ENCODE assay signal across 14 cellular contexts in genomic region chr6:144678844-144679243, GRCh38.
DNase-seq lines count a peak whose midpoint lies in the region; ATAC-seq, FAIRE-seq and TF ChIP-seq lines count a peak whose summit lies in the region.
"Had no signal": no experiment of that assay in that cellular context is flagged by ENCODE, and none has a peak within 500 bp of the region (broad histone marks: within the 10 kb centered on the region; RNA-seq: fewer than 3 reads in every experiment).

No MANE protein-coding gene starts in this region.

- no peaks in the 10 kb centered on the region for H3K9me3 ChIP-seq in pancreas

- peaks cover 0 to 5% (median 0%) of the 10 kb centered on the region in 3 donors for H3K4me1 ChIP-seq in pancreas

- H3K4me3 ChIP-seq in pancreas: no peak overlapping the region
- H3K4me3 ChIP-seq: esophagus muscularis mucosa had no signal

- H3K4me1 Mint-ChIP-seq in CD14-positive monocyte: peaks cover 55% of the 10 kb centered on the region

- DNase-seq in CD14-positive monocyte (ENCODE audit: low spot score) (no peak), OCI-M1 (lab: John Stamatoyannopoulos, UW) (peak; percentile 45), fibroblast of gingiva (ENCODE audit: low read depth) (peak; percentile 97), pancreas (no peak), GDM1 (lab: John Stamatoyannopoulos, UW) (no peak), KG1 (lab: John Stamatoyannopoulos, UW) (no peak)
- DNase-seq in activated naive CD4-positive, alpha-beta T cell (lab: John Stamatoyannopoulos, UW): no peak
- DNase-seq: NCI-H1048, NCI-H2227 treated with DMSO at 0.1 percent for 48 hours, retina had no signal

- no peak overlapping the region for H3K27ac ChIP-seq in pancreas
- H3K27ac ChIP-seq: esophagus muscularis mucosa had no signal

- 69 to 77% methylated on average over 1 of the region's 1 CpG for WGBS in pancreas, 2 donors

- H3K36me3 Mint-ChIP-seq in CD14-positive monocyte: peaks cover 38 to 40% of the 10 kb centered on the region in 2 donors

- intact Hi-C loops in CD14-positive monocyte (cut with micrococcal nuclease) (no loop called here), pancreas (cut with DNase I) (no loop called here)

- FAIRE-seq in pancreas (lab: Jason Lieb, UNC): no peak
- FAIRE-seq: G401.6 had no signal

- no peaks in the 10 kb centered on the region for H3K36me3 ChIP-seq in pancreas

- H3K27me3 Mint-ChIP-seq in CD14-positive monocyte (ENCODE audit: low read depth in 3 of 3): no peaks in the 10 kb centered on the region

- H3K27me3 ChIP-seq in pancreas: no peaks in the 10 kb centered on the region
- H3K27me3 ChIP-seq: esophagus muscularis mucosa had no signal

- peak overlapping the region in 1 of 2 donors; percentile 53 for H3K4me3 Mint-ChIP-seq in CD14-positive monocyte

- no peak for TF ChIP-seq CTCF in CD14-positive monocyte (IDR thresholded peaks at IDR 0.05)
- no peak for TF ChIP-seq CTCF in pancreas (IDR thresholded peaks at IDR 0.05)

- peaks cover 3 to 17% (median 9%) of the 10 kb centered on the region in 7 donors for H3K9me3 Mint-ChIP-seq in CD14-positive monocyte

- ATAC-seq in pancreas (peak in 3 of 4 donors; percentile 44 to 64 (median 46)), HG02642 (IDR thresholded peaks at IDR 0.05; ENCODE audit: poor library complexity, unreplicated experiment) (no peak)

- peak overlapping the region in 6 of 7 donors; percentile 15 to 84 (median 74) for H3K27ac Mint-ChIP-seq in CD14-positive monocyte
- H3K27ac Mint-ChIP-seq: activated T-helper 2 cell treated with anti-CD3 and anti-CD28 coated beads, Interferon-gamma antibody, Interleukin-2, Interleukin-4, amounts not matched to agents 10 μg/mL and 5 μg/mL and 100 μg/mL, durations not matched to agents 14 hours and 24 hours and 36 hours had no signal

Comparison
In these comparisons a context has a peak if more than half of its experiments do, and no peak if none do; other contexts are left out.
1. DNase-seq: peak in OCI-M1 (single experiment) and fibroblast of gingiva (single experiment); none in CD14-positive monocyte (single experiment), pancreas (0 of 6), activated naive CD4-positive, alpha-beta T cell (0 of 4), GDM1 (single experiment) and KG1 (single experiment).